21 cellular contexts compared by ENCODE assay signal in the genomic region with DNA sequence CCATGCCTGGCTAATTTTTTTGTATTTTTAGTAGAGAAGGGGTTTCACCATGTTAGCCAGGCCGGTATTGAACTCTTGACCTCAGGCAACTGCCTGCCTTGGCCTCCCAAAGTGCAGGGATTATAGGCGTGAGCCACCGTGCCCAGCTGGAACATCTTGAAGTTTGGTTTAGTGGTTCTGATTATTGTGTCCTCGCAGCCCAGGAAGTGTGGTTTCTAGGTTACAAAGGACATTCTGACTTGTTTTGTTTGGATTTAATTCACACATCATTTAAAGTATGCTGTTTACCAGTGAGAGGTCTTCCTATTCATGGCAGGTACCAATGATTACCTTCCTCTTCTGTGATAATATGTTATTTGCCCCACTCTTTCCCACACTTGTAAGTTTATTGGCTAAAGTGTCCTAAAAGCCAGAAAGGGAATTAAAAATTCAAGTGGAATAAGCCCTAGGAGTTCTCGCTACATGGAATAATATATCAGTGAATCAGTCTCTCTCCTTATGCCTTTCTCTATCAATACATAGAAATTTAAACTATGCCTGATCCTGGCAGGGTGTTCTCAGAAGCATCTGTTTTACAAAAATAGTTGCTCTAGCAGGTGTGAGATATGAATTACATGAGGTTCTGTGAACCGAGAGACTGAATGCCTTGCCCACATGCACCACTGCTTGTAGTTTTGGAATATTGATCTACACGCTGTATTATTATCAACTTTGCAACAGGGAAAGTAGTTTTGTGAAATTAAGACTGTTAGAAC.
DNase-seq lines count a peak whose midpoint lies in the region; ATAC-seq and TF ChIP-seq lines count a peak whose summit lies in the region.
"Had no signal": no experiment of that assay in that cellular context is flagged by ENCODE, and none has a peak within 500 bp of the region (broad histone marks: within the 10 kb centered on the region; RNA-seq: fewer than 3 reads in every experiment).

No MANE protein-coding gene starts in this region.

- H2BK120ac ChIP-seq in mesendoderm (ENCODE audit: low read depth, low read length): no peak overlapping the region

- no CpG with 5 or more reads among the region's 7 CpGs for WGBS in mesendoderm (ENCODE audit: extremely low coverage, insufficient coverage, low lambda C conversion rate)

- H3K18ac ChIP-seq in mesendoderm (ENCODE audit: low read length): no peak overlapping the region

- no peak overlapping the region for H3K4me3 Mint-ChIP-seq in HFFc6
- H3K4me3 Mint-ChIP-seq: activated naive CD8-positive, alpha-beta T cell treated with anti-CD3 and anti-CD28 coated beads, Interleukin-2, amount 50 U/mL, for 24 hours; CD4-positive, alpha-beta T cell; immature natural killer cell; stimulated activated memory B cell treated with anti-CD40 and anti-IgM and Interleukin-4, amounts not matched to agents 10 μg/mL and 1 μg/mL and 100 μg/mL, for 72 hours had no signal

- DNase-seq in HFFc6: no peak
- peak; percentile 65 for DNase-seq in NCI-H345 treated with DMSO at 0.1 percent for 48 hours (lab: John Stamatoyannopoulos, UW; ENCODE audit: unreplicated experiment)
- DNase-seq in choroid plexus epithelial cell (ENCODE audit: low read depth): peak; percentile 54
- DNase-seq in mesendoderm: peak; percentile 86
- DNase-seq in HPDE6-E6E7 (ENCODE audit: extremely low spot score): no peak
- DNase-seq: activated CD4-positive, alpha-beta T cell treated with anti-CD3 and anti-CD28 coated beads, Interleukin-2, amount 50 U/mL, for 48 hours; activated CD4-positive, CD25-positive, alpha-beta regulatory T cell; activated naive CD8-positive, alpha-beta T cell treated with anti-CD3 and anti-CD28 coated beads, Interleukin-2, amount 50 U/mL, for 24 hours; CD4-positive, alpha-beta T cell; immature natural killer cell; lower lobe of right lung; MG63; NCI-H1694; NCI-H226; small intestine had no signal

- H3K23ac ChIP-seq in mesendoderm (ENCODE audit: low read length): no peak overlapping the region

- H3K79me1 ChIP-seq in mesendoderm (ENCODE audit: low read length): no peaks in the 10 kb centered on the region

- no peak overlapping the region for H4K5ac ChIP-seq in mesendoderm (ENCODE audit: low read length)

- TF ChIP-seq CTCF in HFFc6 (IDR thresholded peaks at IDR 0.05): no peak
- TF ChIP-seq CTCF in choroid plexus epithelial cell (conservative IDR thresholded peaks at IDR 0.05; ENCODE audit: low read depth, low read length): no peak

- H2AK5ac ChIP-seq in mesendoderm (ENCODE audit: low read length): no peak overlapping the region

- H3K4me1 Mint-ChIP-seq in HFFc6 (ENCODE audit: low read depth): peaks cover 80% of the 10 kb centered on the region
- H3K4me1 Mint-ChIP-seq: stimulated activated memory B cell treated with anti-CD40 and anti-IgM and Interleukin-4, amounts not matched to agents 10 μg/mL and 1 μg/mL and 100 μg/mL, for 72 hours had no signal

- H3K56ac ChIP-seq in mesendoderm (ENCODE audit: low read length): no peak overlapping the region

- no peaks in the 10 kb centered on the region for H3K79me2 ChIP-seq in mesendoderm (ENCODE audit: control insufficient read depth, insufficient read depth, low read length)
- H3K79me2 ChIP-seq: hepatocyte had no signal

- H4K8ac ChIP-seq in mesendoderm (ENCODE audit: low read depth, low read length): no peak overlapping the region

- peaks cover 27% of the 10 kb centered on the region for H3K36me3 Mint-ChIP-seq in HFFc6 (ENCODE audit: low read depth)

- H3K4ac ChIP-seq in mesendoderm (ENCODE audit: low read depth, low read length): no peak overlapping the region

- peaks cover 4% of the 10 kb centered on the region for H3K4me1 ChIP-seq in mesendoderm (ENCODE audit: control insufficient read depth, low read depth, low read length)
- H3K4me1 ChIP-seq: lower lobe of right lung had no signal

- H3K36me3 ChIP-seq in mesendoderm (ENCODE audit: control insufficient read depth, insufficient read depth, low read length): no peaks in the 10 kb centered on the region
- H3K36me3 ChIP-seq: lower lobe of right lung, MG63 had no signal

- H3K27ac Mint-ChIP-seq in HFFc6: peak overlapping the region; percentile 89
- H3K27ac Mint-ChIP-seq: activated naive CD8-positive, alpha-beta T cell treated with anti-CD3 and anti-CD28 coated beads, Interleukin-2, amount 50 U/mL, for 24 hours; CD4-positive, alpha-beta T cell; immature natural killer cell; stimulated activated memory B cell treated with anti-CD40 and anti-IgM and Interleukin-4, amounts not matched to agents 10 μg/mL and 1 μg/mL and 100 μg/mL, for 72 hours had no signal

- peaks cover 1% of the 10 kb centered on the region; the same call in 1 of the 2 replicates for H3K27me3 Mint-ChIP-seq in HFFc6 (ENCODE audit: insufficient read depth)
- H3K27me3 Mint-ChIP-seq: activated naive CD8-positive, alpha-beta T cell treated with anti-CD3 and anti-CD28 coated beads, Interleukin-2, amount 50 U/mL, for 24 hours; CD4-positive, alpha-beta T cell; stimulated activated memory B cell treated with anti-CD40 and anti-IgM and Interleukin-4, amounts not matched to agents 10 μg/mL and 1 μg/mL and 100 μg/mL, for 72 hours had no signal

- H3K4me2 ChIP-seq in mesendoderm (ENCODE audit: low read length): no peak overlapping the region
- H3K4me2 ChIP-seq: hepatocyte had no signal

- H3K27ac ChIP-seq in mesendoderm (ENCODE audit: low read depth, low read length): peak overlapping the region; percentile 42
- H3K27ac ChIP-seq: hepatocyte, HL-60, lower lobe of right lung, RWPE1 had no signal

- no peak overlapping the region for H2BK15ac ChIP-seq in mesendoderm (replicated peaks; ENCODE audit: low read depth)

- H3K9me3 Mint-ChIP-seq in HFFc6: no peaks in the 10 kb centered on the region
- H3K9me3 Mint-ChIP-seq: activated naive CD8-positive, alpha-beta T cell treated with anti-CD3 and anti-CD28 coated beads, Interleukin-2, amount 50 U/mL, for 24 hours; CD4-positive, alpha-beta T cell; immature natural killer cell; stimulated activated memory B cell treated with anti-CD40 and anti-IgM and Interleukin-4, amounts not matched to agents 10 μg/mL and 1 μg/mL and 100 μg/mL, for 72 hours had no signal

- no peak overlapping the region for H2BK5ac ChIP-seq in mesendoderm (ENCODE audit: low read length)

- no peaks in the 10 kb centered on the region for H3K27me3 ChIP-seq in mesendoderm (ENCODE audit: insufficient read depth, low read length, poor library complexity)
- H3K27me3 ChIP-seq: hepatocyte, MG63 had no signal

- no peak overlapping the region for H3K9ac ChIP-seq in mesendoderm (ENCODE audit: low read length)

- ATAC-seq in GM21390 (IDR thresholded peaks at IDR 0.05; ENCODE audit: unreplicated experiment) (no peak), HG03095 (IDR thresholded peaks at IDR 0.05; ENCODE audit: unreplicated experiment) (no peak)
- ATAC-seq: activated naive CD8-positive, alpha-beta T cell treated with anti-CD3 and anti-CD28 coated beads, Interleukin-2, amount 50 U/mL, for 24 hours; lower lobe of right lung; stimulated activated memory B cell treated with anti-CD40 and anti-IgM and Interleukin-4, amounts not matched to agents 10 μg/mL and 1 μg/mL and 100 μg/mL, for 72 hours had no signal

- H3K4me3 ChIP-seq in choroid plexus epithelial cell (ENCODE audit: low read depth, low read length) (no peak overlapping the region), mesendoderm (ENCODE audit: low read length) (no peak overlapping the region)
- H3K4me3 ChIP-seq: hepatocyte, lower lobe of right lung, MG63 had no signal

Comparison
In these comparisons a context has a peak if more than half of its experiments do, and no peak if none do; other contexts are left out.
1. DNase-seq: peak in NCI-H345 treated with DMSO at 0.1 percent for 48 hours (single experiment), choroid plexus epithelial cell (single experiment) and mesendoderm (single experiment); none in HFFc6 (single experiment) and HPDE6-E6E7 (single experiment).